ENCODE assay signal across 29 cellular contexts in genomic region chr5:77942578-77943239, GRCh38.
"Had no signal": no experiment of that assay in that cellular context is flagged by ENCODE, and none has a peak within 500 bp of the region (broad histone marks: within the 10 kb centered on the region; RNA-seq: fewer than 3 reads in every experiment).

No MANE protein-coding gene starts in this region.

- H3K36me3 ChIP-seq: ascending aorta, breast epithelium, cardiac muscle cell had no signal

- FAIRE-seq: frontal cortex had no signal

- H3K4me1 ChIP-seq: ascending aorta, breast epithelium had no signal

- ATAC-seq: activated CD8-positive, alpha-beta T cell treated with anti-CD3 and anti-CD28 coated beads for 36 hours; activated naive CD4-positive, alpha-beta T cell treated with anti-CD3 and anti-CD28 coated beads, Interleukin-2, amount 50 U/mL, for 72 hours; activated T-cell treated with anti-CD3 and anti-CD28 coated beads, Interleukin-2, amount 50 U/mL, for 4 hours; activated T-helper 17 cell treated with anti-CD3 and anti-CD28 coated beads, Interleukin-2, amount 50 U/mL, for 72 hours; esophagus mucosa had no signal

- DNase-seq: activated CD4-positive, alpha-beta T cell treated with anti-CD3 and anti-CD28 coated beads for 1 hour; activated CD4-positive, alpha-beta T cell treated with anti-CD3 and anti-CD28 coated beads for 4 hours; activated CD4-positive, alpha-beta T cell treated with anti-CD3 and anti-CD28 coated beads, Interleukin-2, amount 50 U/mL, for 1 hour; activated CD4-positive, alpha-beta T cell treated with anti-CD3 and anti-CD28 coated beads, Interleukin-2, amount 50 U/mL, for 48 hours; activated CD8-positive, alpha-beta memory T cell treated with anti-CD3 and anti-CD28 coated beads for 24 hours; activated CD8-positive, alpha-beta T cell treated with anti-CD3 and anti-CD28 coated beads for 36 hours; activated effector memory CD4-positive, alpha-beta T cell treated with Interleukin-2 at 50 U/mL for 16 hours; activated gamma-delta T cell treated with Interleukin-2 at 50 U/mL for 16 hours; activated naive CD4-positive, alpha-beta T cell treated with Interleukin-2 at 50 U/mL for 16 hours; activated naive CD8-positive, alpha-beta T cell treated with anti-CD3 and anti-CD28 coated beads, Interleukin-2, amount 10 ng/mL, durations not matched to agents 7 days and 5 days; activated T-cell treated with anti-CD3 and anti-CD28 coated beads, Interleukin-2, amount 50 U/mL, for 4 hours; dorsolateral prefrontal cortex; effector memory CD4-positive, alpha-beta T cell; endodermal cell; foreskin fibroblast; head of caudate nucleus; T-helper 1 cell; T-helper 2 cell had no signal

- H3K27me3 ChIP-seq: ascending aorta, breast epithelium had no signal

- H3K9me3 ChIP-seq: ascending aorta, breast epithelium had no signal

- H3K36me3 Mint-ChIP-seq: activated naive CD8-positive, alpha-beta T cell treated with anti-CD3 and anti-CD28 coated beads, Interleukin-2, amount 10 ng/mL, durations not matched to agents 7 days and 5 days; brain had no signal

- H3K4me3 ChIP-seq: ascending aorta, breast epithelium, cardiac muscle cell, coronary artery, dorsolateral prefrontal cortex had no signal

- H3K4me1 Mint-ChIP-seq: activated naive CD8-positive, alpha-beta T cell treated with anti-CD3 and anti-CD28 coated beads, Interleukin-2, amount 10 ng/mL, durations not matched to agents 7 days and 5 days; activated T-helper 17 cell treated with anti-CD3 and anti-CD28 coated beads, Interleukin-2, amount 50 U/mL, for 72 hours; brain; central memory CD8-positive, alpha-beta T cell; endodermal cell had no signal

- H3K9me3 Mint-ChIP-seq: activated CD8-positive, alpha-beta T cell treated with anti-CD3 and anti-CD28 coated beads for 36 hours; activated T-cell treated with anti-CD3 and anti-CD28 coated beads, Interleukin-2, amount 50 U/mL, for 4 hours; activated T-helper 17 cell treated with anti-CD3 and anti-CD28 coated beads, Interleukin-2, amount 50 U/mL, for 72 hours; central memory CD8-positive, alpha-beta T cell; dendritic cell treated with granulocyte-macrophage colony-stimulating factor and Interleukin-4, amounts not matched to agents 40 ng/mL and 50 ng/mL, for 4 days had no signal

- H3K27ac Mint-ChIP-seq: activated CD8-positive, alpha-beta T cell treated with anti-CD3 and anti-CD28 coated beads for 36 hours; activated naive CD4-positive, alpha-beta T cell treated with anti-CD3 and anti-CD28 coated beads, Interleukin-2, amount 50 U/mL, for 72 hours; activated naive CD8-positive, alpha-beta T cell treated with anti-CD3 and anti-CD28 coated beads, Interleukin-2, amount 10 ng/mL, durations not matched to agents 7 days and 5 days; activated T-helper 17 cell treated with anti-CD3 and anti-CD28 coated beads, Interleukin-2, amount 50 U/mL, for 72 hours; brain; dendritic cell treated with granulocyte-macrophage colony-stimulating factor and Interleukin-4, amounts not matched to agents 40 ng/mL and 50 ng/mL, for 4 days; endodermal cell had no signal

- H3K4me3 Mint-ChIP-seq: activated CD8-positive, alpha-beta T cell treated with anti-CD3 and anti-CD28 coated beads for 36 hours; activated naive CD8-positive, alpha-beta T cell treated with anti-CD3 and anti-CD28 coated beads, Interleukin-2, amount 10 ng/mL, durations not matched to agents 7 days and 5 days; activated T-cell treated with anti-CD3 and anti-CD28 coated beads, Interleukin-2, amount 50 U/mL, for 4 hours; activated T-helper 17 cell treated with anti-CD3 and anti-CD28 coated beads, Interleukin-2, amount 50 U/mL, for 72 hours; brain; central memory CD8-positive, alpha-beta T cell; dendritic cell treated with granulocyte-macrophage colony-stimulating factor and Interleukin-4, amounts not matched to agents 40 ng/mL and 50 ng/mL, for 4 days; endodermal cell had no signal

- H3K27ac ChIP-seq: ascending aorta, breast epithelium, cardiac muscle cell, coronary artery, dorsolateral prefrontal cortex had no signal
